ENCODE assay signal across 8 cellular contexts in genomic region chr17:781920-782731, GRCh38. TPM values are rescaled to one million over a fixed set of nuclear protein-coding genes. Genes with fewer than 3 reads are reported as not detected.
A peak's percentile ranks its signal among the peaks of the same experiment; 100 is the strongest.
DNase-seq lines count a peak whose midpoint lies in the region; ATAC-seq and TF ChIP-seq lines count a peak whose summit lies in the region.

TSS of gene GLOD4 (minus strand) at chr17:782280. CDS start at chr17:782255, 25 bp downstream.
TSS of gene MRM3 (plus strand) at chr17:782353. CDS start at chr17:782379, 26 bp downstream.

- H3K4me3 ChIP-seq in endodermal cell (ENCODE audit: low read length) = peak within 1 kb of the TSS; percentile 92
- H3K4me3 ChIP-seq in mesodermal cell (ENCODE audit: extremely low read depth, insufficient read depth, low read length, poor library complexity, severe bottlenecking) = peak within 1 kb of the TSS; percentile 85

- H3K9me3 ChIP-seq in endodermal cell (ENCODE audit: control insufficient read depth, low read length) (no peaks in the 10 kb centered on the region), mesodermal cell (ENCODE audit: control insufficient read depth, low read length) (no peaks in the 10 kb centered on the region)

- 0% methylated on average over 24 to 80 of the region's 80 CpGs for WGBS in endodermal cell (ENCODE audit: insufficient coverage in 1 of 2, insufficient read length in 1 of 2), 2 experiments
- WGBS in mesodermal cell (ENCODE audit: insufficient coverage in 2 of 2), 2 experiments = 0% methylated on average over 69 to 74 of the region's 80 CpGs

- no peaks in the 10 kb centered on the region for H3K9me3 Mint-ChIP-seq in activated CD8-positive, alpha-beta memory T cell treated with anti-CD3 and anti-CD28 coated beads, Interleukin-2, amount 10 ng/mL, durations not matched to agents 7 days and 5 days (ENCODE audit: low read depth)
- no peaks in the 10 kb centered on the region for H3K9me3 Mint-ChIP-seq in endodermal cell

- H3K4me3 Mint-ChIP-seq in activated CD8-positive, alpha-beta memory T cell treated with anti-CD3 and anti-CD28 coated beads, Interleukin-2, amount 10 ng/mL, durations not matched to agents 7 days and 5 days = peak within 1 kb of the TSS; percentile 97
- H3K4me3 Mint-ChIP-seq in endodermal cell = peak within 1 kb of the TSS; percentile 96

- TF ChIP-seq CTCF in endodermal cell (conservative IDR thresholded peaks at IDR 0.05) = peak; percentile 75

- CTCF ChIA-PET in activated CD8-positive, alpha-beta memory T cell treated with anti-CD3 and anti-CD28 coated beads, Interleukin-2, amount 10 ng/mL, durations not matched to agents 7 days and 5 days (lab: Charles Lee) = interaction anchor here (0.7 to 3.8 kb wide), 12 partner anchors 10 to 274 kb away, joined by 3 to 33 read pairs (median 5); partner anchors contain the start of genes GEMIN4, NXN and TIMM22

- H3K27ac Mint-ChIP-seq in activated CD8-positive, alpha-beta memory T cell treated with anti-CD3 and anti-CD28 coated beads, Interleukin-2, amount 10 ng/mL, durations not matched to agents 7 days and 5 days = peak within 1 kb of the TSS; percentile 97
- peak within 1 kb of the TSS; percentile 99 for H3K27ac Mint-ChIP-seq in endodermal cell

- H3K4me1 ChIP-seq in endodermal cell (ENCODE audit: control insufficient read depth, insufficient read depth, low read length) (peaks cover 2% of the 10 kb centered on the region), mesodermal cell (ENCODE audit: control insufficient read depth, insufficient read depth, low read length, poor library complexity, severe bottlenecking) (peaks cover 5% of the 10 kb centered on the region)

- DNase-seq in CMK (ENCODE audit: low read depth) = peak; percentile 53
- DNase-seq in HS-27A (ENCODE audit: low read depth) = peak; percentile 43
- peak; percentile 80 for DNase-seq in NOMO-1 treated with DMSO at 0.1 percent for 48 hours (lab: John Stamatoyannopoulos, UW; ENCODE audit: unreplicated experiment)
- DNase-seq in activated CD8-positive, alpha-beta memory T cell treated with anti-CD3 and anti-CD28 coated beads, Interleukin-2, amount 10 ng/mL, durations not matched to agents 7 days and 5 days = peak; percentile 95
- DNase-seq in endodermal cell = peak; percentile 97
- peak; percentile 98 for DNase-seq in stimulated activated CD8-positive, alpha-beta memory T cell treated with anti-CD3 and anti-CD28 coated beads, Interleukin-15, amount 100 ng/mL, for 24 hours (ENCODE audit: low read depth)

- peak within 1 kb of the TSS; percentile 97 for H3K9ac ChIP-seq in endodermal cell (ENCODE audit: extremely low read depth, low read length, poor library complexity, severe bottlenecking)

- peak within 1 kb of the TSS; percentile 46 for H3K27ac ChIP-seq in endodermal cell (ENCODE audit: low read depth, low read length)
- peak within 1 kb of the TSS; percentile 67 for H3K27ac ChIP-seq in mesodermal cell (ENCODE audit: low read depth, low read length, severe bottlenecking)

- H3K36me3 Mint-ChIP-seq in activated CD8-positive, alpha-beta memory T cell treated with anti-CD3 and anti-CD28 coated beads, Interleukin-2, amount 10 ng/mL, durations not matched to agents 7 days and 5 days = peaks cover 24% of the 10 kb centered on the region
- H3K36me3 Mint-ChIP-seq in endodermal cell (ENCODE audit: low read depth) = peaks cover 31% of the 10 kb centered on the region

- H3K27me3 ChIP-seq in endodermal cell (ENCODE audit: control insufficient read depth, insufficient read depth, low read length, poor library complexity, severe bottlenecking) = no peaks in the 10 kb centered on the region

- ATAC-seq in GM19467 (IDR thresholded peaks at IDR 0.05; ENCODE audit: unreplicated experiment) = peak; percentile 74
- peak; percentile 96 for ATAC-seq in activated CD8-positive, alpha-beta memory T cell treated with anti-CD3 and anti-CD28 coated beads, Interleukin-2, amount 10 ng/mL, durations not matched to agents 7 days and 5 days

- H3K27me3 Mint-ChIP-seq in activated CD8-positive, alpha-beta memory T cell treated with anti-CD3 and anti-CD28 coated beads, Interleukin-2, amount 10 ng/mL, durations not matched to agents 7 days and 5 days = no peaks in the 10 kb centered on the region
- no peaks in the 10 kb centered on the region for H3K27me3 Mint-ChIP-seq in endodermal cell (ENCODE audit: insufficient read depth)

- H3K4me1 Mint-ChIP-seq in activated CD8-positive, alpha-beta memory T cell treated with anti-CD3 and anti-CD28 coated beads, Interleukin-2, amount 10 ng/mL, durations not matched to agents 7 days and 5 days = peaks cover 37% of the 10 kb centered on the region
- peaks cover 10% of the 10 kb centered on the region for H3K4me1 Mint-ChIP-seq in endodermal cell

- H3K36me3 ChIP-seq in endodermal cell (ENCODE audit: control insufficient read depth, insufficient read depth, low read length) (peaks cover 54% of the 10 kb centered on the region), mesodermal cell (ENCODE audit: control insufficient read depth, insufficient read depth, low read length) (peaks cover 39% of the 10 kb centered on the region)

RNA-seq across cellular contexts. Expression of gene GLOD4, which starts in this region (rescaled TPM):
- 10 to 100 TPM; 45.1 to 56.3 TPM for total RNA-seq in activated CD8-positive, alpha-beta memory T cell treated with anti-CD3 and anti-CD28 coated beads, Interleukin-2, amount 10 ng/mL, durations not matched to agents 7 days and 5 days
- total RNA-seq in endodermal cell = 10 to 100 TPM; 81.6 to 95.1 TPM
- polyA plus RNA-seq in endodermal cell (2013, experiment 1 of 2) = 58.6 TPM
- 54.5 TPM for polyA plus RNA-seq in endodermal cell (2013, experiment 2 of 2)
- 51.8 TPM for polyA plus RNA-seq in mesodermal cell (2013, experiment 1 of 2)
- 50.5 TPM for polyA plus RNA-seq in mesodermal cell (2013, experiment 2 of 2)

RNA-seq across cellular contexts. Expression of gene MRM3, which starts in this region (rescaled TPM):
- 10 to 100 TPM; 21.7 to 26.5 TPM for total RNA-seq in activated CD8-positive, alpha-beta memory T cell treated with anti-CD3 and anti-CD28 coated beads, Interleukin-2, amount 10 ng/mL, durations not matched to agents 7 days and 5 days
- 10 to 100 TPM; 14.0 to 18.7 TPM for total RNA-seq in endodermal cell
- polyA plus RNA-seq in endodermal cell (2013, experiment 1 of 2) = 10.1 TPM
- 10.7 TPM for polyA plus RNA-seq in endodermal cell (2013, experiment 2 of 2)
- 12.1 TPM for polyA plus RNA-seq in mesodermal cell (2013, experiment 1 of 2)
- 12.9 TPM for polyA plus RNA-seq in mesodermal cell (2013, experiment 2 of 2)

Comparison
In these comparisons a context has a peak if more than half of its experiments do, and no peak if none do; other contexts are left out.
1. Peak in every context shown above with its lines: DNase-seq, ATAC-seq, H3K4me3 ChIP-seq and H3K27ac ChIP-seq.
2. DNase-seq: peak in every context shown above with its lines; median percentile 98 in stimulated activated CD8-positive, alpha-beta memory T cell treated with anti-CD3 and anti-CD28 coated beads, Interleukin-15, amount 100 ng/mL, for 24 hours; 97 in endodermal cell; 95 in activated CD8-positive, alpha-beta memory T cell treated with anti-CD3 and anti-CD28 coated beads, Interleukin-2, amount 10 ng/mL, durations not matched to agents 7 days and 5 days; 80 in NOMO-1 treated with DMSO at 0.1 percent for 48 hours; 53 in CMK; 43 in HS-27A.